Comparison of ENCODE assay signal across 28 cellular contexts in genomic region chr5:31632460-31632859, GRCh38. TPM values are rescaled to one million over a fixed set of nuclear protein-coding genes. Genes with fewer than 3 reads are reported as not detected.
"Had no signal": no experiment of that assay in that cellular context is flagged by ENCODE, and none has a peak within 500 bp of the region (broad histone marks: within the 10 kb centered on the region; RNA-seq: fewer than 3 reads in every experiment).

No MANE protein-coding gene starts in this region.

- ATAC-seq: activated CD8-positive, alpha-beta memory T cell treated with anti-CD3 and anti-CD28 coated beads, Interleukin-2, amount 10 ng/mL, durations not matched to agents 7 days and 5 days; activated CD8-positive, alpha-beta T cell treated with anti-CD3 and anti-CD28 coated beads for 36 hours; activated naive CD8-positive, alpha-beta T cell treated with anti-CD3 and anti-CD28 coated beads, Interleukin-2, amount 50 U/mL, for 24 hours had no signal

- H3K27me3 ChIP-seq: ascending aorta, cardiac muscle cell had no signal

- DNase-seq: activated B cell treated with CpG ODN at 0.5 μM for 24 hours; activated CD4-positive, alpha-beta memory T cell treated with anti-CD3 and anti-CD28 coated beads for 36 hours; activated CD4-positive, alpha-beta T cell treated with anti-CD3 and anti-CD28 coated beads for 4 hours; activated CD4-positive, alpha-beta T cell treated with anti-CD3 and anti-CD28 coated beads, Interleukin-2, amount 10 ng/mL, durations not matched to agents 24 days and 14 days; activated CD4-positive, alpha-beta T cell treated with anti-CD3 and anti-CD28 coated beads, Interleukin-2, amount 50 U/mL, for 1 hour; activated CD4-positive, alpha-beta T cell treated with anti-CD3 and anti-CD28 coated beads, Interleukin-2, amount 50 U/mL, for 4 hours; activated CD4-positive, CD25-positive, alpha-beta regulatory T cell treated with anti-CD3 and anti-CD28 coated beads, Interleukin-2, amount 50 U/mL, for 72 hours; activated CD8-positive, alpha-beta memory T cell treated with anti-CD3 and anti-CD28 coated beads, Interleukin-2, amount 10 ng/mL, durations not matched to agents 7 days and 5 days; activated CD8-positive, alpha-beta memory T cell treated with anti-CD3 and anti-CD28 coated beads, Interleukin-2, amount 50 U/mL, for 48 hours; activated CD8-positive, alpha-beta T cell treated with anti-CD3 and anti-CD28 coated beads for 36 hours; activated effector memory CD4-positive, alpha-beta T cell treated with Interleukin-2 at 50 U/mL for 16 hours; activated gamma-delta T cell; activated naive CD4-positive, alpha-beta T cell treated with anti-CD3 and anti-CD28 coated beads, Interleukin-2, amount 10 ng/mL, durations not matched to agents 7 days and 5 days; activated naive CD4-positive, alpha-beta T cell treated with Interleukin-2 at 50 U/mL for 16 hours; activated naive CD8-positive, alpha-beta T cell treated with anti-CD3 and anti-CD28 coated beads, Interleukin-2, amount 10 ng/mL, durations not matched to agents 7 days and 5 days; activated naive CD8-positive, alpha-beta T cell treated with anti-CD3 and anti-CD28 coated beads, Interleukin-2, amount 50 U/mL, for 24 hours; activated T-cell treated with anti-CD3 and anti-CD28 coated beads, Interleukin-2, amount 50 U/mL, for 24 hours; activated T-cell treated with anti-CD3 and anti-CD28 coated beads, Interleukin-2, amount 50 U/mL, for 48 hours; amygdala; anterior cingulate cortex; caudate nucleus; cerebellar nuclear complex; T-helper 1 cell; T-helper 2 cell; T-helper 9 cell had no signal

- H3K36me3 ChIP-seq: ascending aorta, cardiac muscle cell had no signal

- H3K27ac ChIP-seq: ascending aorta, cardiac muscle cell, VCaP had no signal

- H3K9me3 ChIP-seq: ascending aorta had no signal

- H3K4me3 ChIP-seq: ascending aorta, cardiac muscle cell had no signal

RNA-seq across cellular contexts. Expression of gene PDZD2, which starts 6.5 kb away (rescaled TPM):
- total RNA-seq: activated CD4-positive, alpha-beta memory T cell treated with anti-CD3 and anti-CD28 coated beads for 36 hours; activated CD4-positive, alpha-beta T cell treated with anti-CD3 and anti-CD28 coated beads, Interleukin-2, amount 10 ng/mL, durations not matched to agents 24 days and 14 days; activated CD8-positive, alpha-beta memory T cell treated with anti-CD3 and anti-CD28 coated beads, Interleukin-2, amount 10 ng/mL, durations not matched to agents 7 days and 5 days; activated CD8-positive, alpha-beta T cell treated with anti-CD3 and anti-CD28 coated beads for 36 hours had no signal
